ENCODE assay signal across 8 cellular contexts in genomic region chr4:87150498-87151261, GRCh38.
DNase-seq lines count a peak whose midpoint lies in the region; ATAC-seq and TF ChIP-seq lines count a peak whose summit lies in the region.

No MANE protein-coding gene starts in this region.

- H2AFZ ChIP-seq in MM.1S (ENCODE audit: low read length) (no peak overlapping the region), smooth muscle cell (ENCODE audit: low read depth) (no peak overlapping the region)

- no peaks in the 10 kb centered on the region for H3K36me3 ChIP-seq in MM.1S (replicated peaks; ENCODE audit: insufficient read depth, low read length)
- H3K36me3 ChIP-seq in body of pancreas (replicated peaks in 1 of 2; ENCODE audit: insufficient read depth in 1 of 2, low read depth in 2 of 2), result no peaks in the 10 kb centered on the region
- no peaks in the 10 kb centered on the region for H3K36me3 ChIP-seq in smooth muscle cell (ENCODE audit: low read depth)

- H3K9ac ChIP-seq in MM.1S (ENCODE audit: low read length), result no peak overlapping the region
- no peak overlapping the region for H3K9ac ChIP-seq in smooth muscle cell (ENCODE audit: low read depth)

- H3K4me2 ChIP-seq in MM.1S (ENCODE audit: low read depth, low read length) (no peak overlapping the region), smooth muscle cell (no peak overlapping the region)

- ATAC-seq in GM21723 (IDR thresholded peaks at IDR 0.05; ENCODE audit: unreplicated experiment) (peak; percentile 80), body of pancreas (peak; percentile 77), GM18519 (IDR thresholded peaks at IDR 0.05; ENCODE audit: low FRiP score, unreplicated experiment) (no peak)

- H3K9me2 ChIP-seq in MM.1S (replicated peaks; ENCODE audit: insufficient read depth, low read length), result no peaks in the 10 kb centered on the region

- no peaks in the 10 kb centered on the region for H3K27me3 ChIP-seq in MM.1S (replicated peaks; ENCODE audit: insufficient read depth, low read length)
- H3K27me3 ChIP-seq in body of pancreas, result no peaks in the 10 kb centered on the region
- H3K27me3 ChIP-seq in smooth muscle cell (ENCODE audit: low read depth), result no peaks in the 10 kb centered on the region

- H3K4me3 ChIP-seq in MM.1S (ENCODE audit: low read length) (no peak overlapping the region), body of pancreas (no peak overlapping the region), smooth muscle cell (no peak overlapping the region)

- DNase-seq in GM03348 (ENCODE audit: low spot score), result peak; percentile 72
- peak; percentile 78 for DNase-seq in MM.1S
- DNase-seq in SHP77 (lab: John Stamatoyannopoulos, UW), result peak; percentile 64 to 72
- DNase-seq in body of pancreas, result peak; percentile 49 to 73 (median 60)
- peak; percentile 41 for DNase-seq in iPS DF 4.7 (ENCODE audit: extremely low read depth, low spot score)
- DNase-seq in smooth muscle cell (lab: John Stamatoyannopoulos, UW; ENCODE audit: unreplicated experiment), result peak; percentile 0

- H3K27ac ChIP-seq in MM.1S (ENCODE audit: low read length) (no peak overlapping the region), body of pancreas (no peak overlapping the region), smooth muscle cell (ENCODE audit: low read depth) (no peak overlapping the region)

- H3F3A ChIP-seq in MM.1S (ENCODE audit: insufficient read depth, low read length), result no peaks in the 10 kb centered on the region
- no peaks in the 10 kb centered on the region for H3F3A ChIP-seq in smooth muscle cell (ENCODE audit: low read depth)

- no peaks in the 10 kb centered on the region for H3K9me3 ChIP-seq in MM.1S (replicated peaks; ENCODE audit: insufficient read depth, low read length)
- H3K9me3 ChIP-seq in body of pancreas, result no peaks in the 10 kb centered on the region
- H3K9me3 ChIP-seq in smooth muscle cell (replicated peaks; ENCODE audit: low read depth), result no peaks in the 10 kb centered on the region

- H3K79me2 ChIP-seq in MM.1S (ENCODE audit: low read length) (no peaks in the 10 kb centered on the region), smooth muscle cell (ENCODE audit: low read depth) (no peaks in the 10 kb centered on the region)

- TF ChIP-seq CTCF in MM.1S (IDR thresholded peaks at IDR 0.05; ENCODE audit: low read length), result peak; percentile 88
- TF ChIP-seq CTCF in body of pancreas (IDR thresholded peaks at IDR 0.05), result peak; percentile 77 to 95 (median 82)
- TF ChIP-seq CTCF in smooth muscle cell (IDR thresholded peaks at IDR 0.05; ENCODE audit: borderline replicate concordance, insufficient read depth, poor library complexity, severe bottlenecking), result peak; percentile 87

- no peaks in the 10 kb centered on the region for H4K20me1 ChIP-seq in MM.1S (ENCODE audit: insufficient read depth, low read length)
- H4K20me1 ChIP-seq in smooth muscle cell (ENCODE audit: low read depth), result no peaks in the 10 kb centered on the region

- H3K4me1 ChIP-seq in MM.1S (ENCODE audit: low read length) (no peaks in the 10 kb centered on the region), body of pancreas (peaks cover 6% of the 10 kb centered on the region), smooth muscle cell (ENCODE audit: low read depth) (no peaks in the 10 kb centered on the region)

- intact Hi-C loops in body of pancreas (cut with DNase I), result loop anchor here (5.0 kb wide), 1 partner anchor 82 kb away; no protein-coding TSS in a partner anchor

- no peak for TF ChIP-seq POLR2A in body of pancreas (IDR thresholded peaks at IDR 0.05)

- 18% methylated on average over 2 of the region's 2 CpGs for WGBS in body of pancreas, 2 donors
- 37% methylated on average over 2 of the region's 2 CpGs for WGBS in smooth muscle cell (ENCODE audit: low lambda C conversion rate)

Comparison
In these comparisons a context has a peak if more than half of its experiments do, and no peak if none do; other contexts are left out.
1. DNase-seq: peak in every context shown above with its lines; median percentile 78 in MM.1S; 72 in GM03348; 68 in SHP77; 60 in body of pancreas; 41 in iPS DF 4.7; 0 in smooth muscle cell.